Comparison of ENCODE assay signal across 15 cellular contexts in the genomic region with DNA sequence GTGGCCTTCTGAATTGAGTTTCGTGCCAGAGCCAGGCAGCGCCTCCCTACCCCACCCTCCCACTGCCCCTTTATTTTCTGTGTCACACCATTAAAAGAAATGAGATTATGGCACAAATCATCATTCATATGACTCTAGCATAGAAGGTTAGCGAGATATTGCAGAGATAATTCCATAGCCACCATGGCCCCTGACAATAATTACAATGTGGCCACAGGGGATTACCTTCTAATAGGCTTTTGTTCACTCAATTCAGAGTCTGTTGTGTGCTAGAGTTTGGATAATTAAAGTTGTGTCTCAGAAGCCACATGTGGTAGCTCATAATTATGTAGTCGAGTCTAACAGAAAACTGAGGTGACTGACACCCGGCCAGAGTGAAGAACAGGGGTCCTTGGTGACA.
"Had no signal": no experiment of that assay in that cellular context is flagged by ENCODE, and none has a peak within 500 bp of the region (broad histone marks: within the 10 kb centered on the region; RNA-seq: fewer than 3 reads in every experiment).

No MANE protein-coding gene starts in this region.

- ATAC-seq: activated CD8-positive, alpha-beta memory T cell treated with anti-CD3 and anti-CD28 coated beads, Interleukin-2, amount 10 ng/mL, durations not matched to agents 7 days and 5 days; gastrocnemius medialis; natural killer cell treated with Interleukin-12 subunit alpha and Interleukin-12 subunit beta and Interleukin-15 and Interleukin-18, amount 100 ng/mL, for 72 hours; upper lobe of right lung had no signal

- DNase-seq: activated CD4-positive, alpha-beta T cell treated with anti-CD3 and anti-CD28 coated beads, Interleukin-2, amount 50 U/mL, for 48 hours; activated CD4-positive, CD25-positive, alpha-beta regulatory T cell treated with anti-CD3 and anti-CD28 coated beads, Interleukin-2, amount 50 U/mL, for 72 hours; activated CD8-positive, alpha-beta memory T cell treated with anti-CD3 and anti-CD28 coated beads, Interleukin-2, amount 10 ng/mL, durations not matched to agents 7 days and 5 days; activated gamma-delta T cell; activated T-cell treated with anti-CD3 and anti-CD28 coated beads, Interleukin-2, amount 50 U/mL, for 48 hours; amygdala; brain microvascular endothelial cell; effector memory CD4-positive, alpha-beta T cell; gastrocnemius medialis; kidney; left ventricle myocardium inferior; stimulated activated CD4-positive, alpha-beta T cell treated with anti-CD3 and anti-CD28 coated beads, Interleukin-4, amount 100 ng/mL, for 1 hour; stimulated activated CD8-positive, alpha-beta memory T cell treated with anti-CD3 and anti-CD28 coated beads, Interleukin-4, amount 100 ng/mL, for 48 hours; upper lobe of right lung had no signal
